Comparison of ENCODE assay signal across 29 cellular contexts in the genomic region with DNA sequence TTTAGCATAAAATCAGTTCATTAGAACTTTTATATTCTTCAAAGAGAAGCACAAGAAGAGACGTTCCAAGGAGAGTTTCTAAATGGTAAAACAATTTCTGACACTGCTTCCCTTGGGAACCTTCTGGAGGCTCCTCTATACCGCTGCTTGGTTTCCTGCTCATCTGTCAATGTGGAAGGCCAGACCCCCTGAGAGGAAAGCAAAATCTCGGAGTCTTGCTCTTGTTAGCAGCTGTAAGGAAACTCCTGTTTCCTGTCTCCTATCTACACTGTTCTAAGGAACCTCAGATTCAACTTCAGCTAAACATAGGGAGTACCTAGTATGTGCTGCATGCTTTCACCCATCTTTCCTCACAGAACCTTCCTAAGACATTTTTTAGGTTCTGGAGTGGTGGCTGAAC.
"Had no signal": no experiment of that assay in that cellular context is flagged by ENCODE, and none has a peak within 500 bp of the region (broad histone marks: within the 10 kb centered on the region; RNA-seq: fewer than 3 reads in every experiment).

No MANE protein-coding gene starts in this region.

- H3K27ac ChIP-seq: brain microvascular endothelial cell, SJCRH30 had no signal

- H3K4me3 ChIP-seq: K562, SJCRH30 had no signal

- H3K9me3 Mint-ChIP-seq: T-helper 1 cell treated with Interleukin-12 subunit alpha and Interleukin-12 subunit beta and Interleukin-4 antibody, amounts not matched to agents 30 μg/mL and 1 μg/mL, for 36 hours had no signal

- H3K4me3 Mint-ChIP-seq: activated CD4-positive, alpha-beta T cell treated with anti-CD3 and anti-CD28 coated beads for 36 hours; activated CD4-positive, alpha-beta T cell treated with anti-CD3 and anti-CD28 coated beads, Interleukin-2, amount 10 ng/mL, durations not matched to agents 7 days and 5 days; activated naive CD8-positive, alpha-beta T cell treated with anti-CD3 and anti-CD28 coated beads for 36 hours; activated T-cell treated with anti-CD3 and anti-CD28 coated beads, Interleukin-2, amount 50 U/mL, for 4 hours; activated T-helper 17 cell treated with anti-CD3 and anti-CD28 coated beads, Interleukin-2, amount 50 U/mL, for 72 hours; T-helper 1 cell treated with Interleukin-12 subunit alpha and Interleukin-12 subunit beta and Interleukin-4 antibody, amounts not matched to agents 30 μg/mL and 1 μg/mL, for 36 hours; T-helper 2 cell treated with Interferon-gamma antibody and Interleukin-4, amounts not matched to agents 5 μg/mL and 100 μg/mL, for 36 hours had no signal

- H3K4me1 ChIP-seq: SJCRH30 had no signal

- ATAC-seq: activated CD4-positive, alpha-beta T cell treated with anti-CD3 and anti-CD28 coated beads for 36 hours; activated T-cell treated with anti-CD3 and anti-CD28 coated beads, Interleukin-2, amount 50 U/mL, for 4 hours; activated T-helper 17 cell treated with anti-CD3 and anti-CD28 coated beads, Interleukin-2, amount 50 U/mL, for 72 hours; K562; Panc1 had no signal

- H3K4me1 Mint-ChIP-seq: activated CD4-positive, alpha-beta T cell treated with anti-CD3 and anti-CD28 coated beads for 36 hours; activated CD4-positive, alpha-beta T cell treated with anti-CD3 and anti-CD28 coated beads, Interleukin-2, amount 10 ng/mL, durations not matched to agents 7 days and 5 days; activated naive CD8-positive, alpha-beta T cell treated with anti-CD3 and anti-CD28 coated beads for 36 hours; activated T-helper 17 cell treated with anti-CD3 and anti-CD28 coated beads, Interleukin-2, amount 50 U/mL, for 72 hours had no signal

- DNase-seq: activated CD4-positive, alpha-beta T cell treated with anti-CD3 and anti-CD28 coated beads for 36 hours; activated CD4-positive, alpha-beta T cell treated with anti-CD3 and anti-CD28 coated beads, Interleukin-2, amount 10 ng/mL, durations not matched to agents 7 days and 5 days; activated CD4-positive, alpha-beta T cell treated with anti-CD3 and anti-CD28 coated beads, Interleukin-2, amount 50 U/mL, for 48 hours; activated CD8-positive, alpha-beta memory T cell treated with anti-CD3 and anti-CD28 coated beads, Interleukin-2, amount 50 U/mL, for 4 hours; activated effector memory CD4-positive, alpha-beta T cell treated with anti-CD3 and anti-CD28 coated beads, Interleukin-2, amount 50 U/mL, for 16 hours; activated naive CD4-positive, alpha-beta T cell; activated naive CD4-positive, alpha-beta T cell treated with anti-CD3 and anti-CD28 coated beads, Interleukin-2, amount 50 U/mL, for 16 hours; activated naive CD8-positive, alpha-beta T cell treated with anti-CD3 and anti-CD28 coated beads for 36 hours; activated T-cell treated with anti-CD3 and anti-CD28 coated beads for 4 hours; activated T-cell treated with anti-CD3 and anti-CD28 coated beads, Interleukin-2, amount 50 U/mL, for 4 hours; amniotic stem cell; aorta; brain microvascular endothelial cell; central memory CD4-positive, alpha-beta T cell; NCI-H1048; NCI-H1105 treated with DMSO at 0.1 percent for 48 hours; NCI-H1436; NCI-H1694 treated with DMSO at 0.1 percent for 48 hours; NCI-H2029; NCI-H345; NCI-H524 treated with DMSO at 0.1 percent for 48 hours; SHP77; SJCRH30; SK-N-SH had no signal

- H3K27me3 ChIP-seq: brain microvascular endothelial cell had no signal

- H3K27me3 Mint-ChIP-seq: activated CD4-positive, alpha-beta T cell treated with anti-CD3 and anti-CD28 coated beads for 36 hours; activated CD4-positive, alpha-beta T cell treated with anti-CD3 and anti-CD28 coated beads, Interleukin-2, amount 10 ng/mL, durations not matched to agents 7 days and 5 days; activated naive CD8-positive, alpha-beta T cell treated with anti-CD3 and anti-CD28 coated beads for 36 hours had no signal

- H3K9ac ChIP-seq: SK-N-SH had no signal

- H3K36me3 Mint-ChIP-seq: activated naive CD8-positive, alpha-beta T cell treated with anti-CD3 and anti-CD28 coated beads for 36 hours had no signal

- H3K9me3 ChIP-seq: SJCRH30 had no signal

- H3K27ac Mint-ChIP-seq: activated CD4-positive, alpha-beta T cell treated with anti-CD3 and anti-CD28 coated beads for 36 hours; activated CD4-positive, alpha-beta T cell treated with anti-CD3 and anti-CD28 coated beads, Interleukin-2, amount 10 ng/mL, durations not matched to agents 7 days and 5 days; activated naive CD8-positive, alpha-beta T cell treated with anti-CD3 and anti-CD28 coated beads for 36 hours; activated T-helper 17 cell treated with anti-CD3 and anti-CD28 coated beads, Interleukin-2, amount 50 U/mL, for 72 hours; T-helper 1 cell treated with Interleukin-12 subunit alpha and Interleukin-12 subunit beta and Interleukin-4 antibody, amounts not matched to agents 30 μg/mL and 1 μg/mL, for 36 hours; T-helper 2 cell treated with Interferon-gamma antibody and Interleukin-4, amounts not matched to agents 5 μg/mL and 100 μg/mL, for 36 hours had no signal

- H3K4me2 ChIP-seq: SK-N-SH had no signal

- H3K36me3 ChIP-seq: brain microvascular endothelial cell, SJCRH30 had no signal
